12 cellular contexts compared by ENCODE assay signal in genomic region chr1:185695299-185695698, GRCh38. TPM values are rescaled to one million over a fixed set of nuclear protein-coding genes. Genes with fewer than 3 reads are reported as not detected.
DNase-seq lines count a peak whose midpoint lies in the region; ATAC-seq and TF ChIP-seq lines count a peak whose summit lies in the region.
"Had no signal": no experiment of that assay in that cellular context is flagged by ENCODE, and none has a peak within 500 bp of the region (broad histone marks: within the 10 kb centered on the region; RNA-seq: fewer than 3 reads in every experiment).

No MANE protein-coding gene starts in this region.

- no peak overlapping the region for H3K4me3 Mint-ChIP-seq in mesothelial cell of epicardium
- H3K4me3 Mint-ChIP-seq: CD14-positive monocyte had no signal

- H3K4me3 ChIP-seq in smooth muscle cell: no peak overlapping the region
- H3K4me3 ChIP-seq in heart left ventricle: no peak overlapping the region
- H3K4me3 ChIP-seq: left lung had no signal

- no peak overlapping the region for H3K27ac Mint-ChIP-seq in mesothelial cell of epicardium

- H3K27me3 Mint-ChIP-seq in mesothelial cell of epicardium (ENCODE audit: low read depth): no peaks in the 10 kb centered on the region

- no peaks in the 10 kb centered on the region for H3K36me3 Mint-ChIP-seq in mesothelial cell of epicardium

- intact Hi-C loops in heart left ventricle (cut with DNase I): no loop called here

- no peaks in the 10 kb centered on the region for H3K9me3 ChIP-seq in smooth muscle cell (replicated peaks; ENCODE audit: low read depth)
- H3K9me3 ChIP-seq in heart left ventricle: no peaks in the 10 kb centered on the region
- H3K9me3 ChIP-seq: left lung had no signal

- H3F3A ChIP-seq in smooth muscle cell (ENCODE audit: low read depth): no peaks in the 10 kb centered on the region

- H3K27me3 ChIP-seq in smooth muscle cell (ENCODE audit: low read depth): no peaks in the 10 kb centered on the region
- no peaks in the 10 kb centered on the region for H3K27me3 ChIP-seq in heart left ventricle

- no peaks in the 10 kb centered on the region for H3K79me2 ChIP-seq in smooth muscle cell (ENCODE audit: low read depth)

- no peaks in the 10 kb centered on the region for H3K4me1 ChIP-seq in smooth muscle cell (ENCODE audit: low read depth)
- peaks cover 0 to 19% (median 0%) of the 10 kb centered on the region in 12 donors for H3K4me1 ChIP-seq in heart left ventricle

- peaks cover 8% of the 10 kb centered on the region for H3K9me3 Mint-ChIP-seq in mesothelial cell of epicardium

- H3K27ac ChIP-seq in smooth muscle cell (ENCODE audit: low read depth) (no peak overlapping the region), heart left ventricle (no peak overlapping the region)

- peaks cover 20% of the 10 kb centered on the region for H3K4me1 Mint-ChIP-seq in mesothelial cell of epicardium

- H3K9ac ChIP-seq in smooth muscle cell (ENCODE audit: low read depth): no peak overlapping the region

- H3K4me2 ChIP-seq in smooth muscle cell: no peak overlapping the region

- no peak for TF ChIP-seq POLR2A in heart left ventricle (IDR thresholded peaks at IDR 0.05)

- no peaks in the 10 kb centered on the region for H4K20me1 ChIP-seq in smooth muscle cell (ENCODE audit: low read depth)

- peak; percentile 9 for TF ChIP-seq CTCF in smooth muscle cell (IDR thresholded peaks at IDR 0.05; ENCODE audit: borderline replicate concordance, insufficient read depth, poor library complexity, severe bottlenecking)
- no peak for TF ChIP-seq CTCF in mesothelial cell of epicardium (IDR thresholded peaks at IDR 0.05; ENCODE audit: unreplicated experiment)
- peak in 3 of 12 donors; percentile 12 to 21 (median 16) for TF ChIP-seq CTCF in heart left ventricle (IDR thresholded peaks at IDR 0.05)

- H3K36me3 ChIP-seq in smooth muscle cell (ENCODE audit: low read depth): no peaks in the 10 kb centered on the region
- no peaks in the 10 kb centered on the region for H3K36me3 ChIP-seq in heart left ventricle
- H3K36me3 ChIP-seq: left lung had no signal

- DNase-seq in SIG-M5 treated with dmso at 0.1 percent for 504 hours (lab: John Stamatoyannopoulos, UW; ENCODE audit: unreplicated experiment): peak; percentile 29
- DNase-seq in SIG-M5 (lab: John Stamatoyannopoulos, UW): no peak
- DNase-seq in NCI-H526 treated with DMSO at 0.1 percent for 48 hours (lab: John Stamatoyannopoulos, UW): peak; percentile 63
- DNase-seq in dedifferentiated amniotic fluid mesenchymal stem cell (ENCODE audit: extremely low spot score): peak; percentile 32
- no peak for DNase-seq in smooth muscle cell (lab: John Stamatoyannopoulos, UW; ENCODE audit: unreplicated experiment)
- DNase-seq in mesothelial cell of epicardium (ENCODE audit: low spot score in 2 of 2, unreplicated experiment in 2 of 2): no peak
- DNase-seq in heart left ventricle: no peak
- no peak for DNase-seq in NK-92 treated with Interleukin-12 subunit alpha and Interleukin-12 subunit beta, amount 100 ng/mL, for 24 hours (lab: John Stamatoyannopoulos, UW)
- DNase-seq: left lung, NCI-H446 treated with DMSO at 0.1 percent for 48 hours, right cardiac atrium had no signal

- no peak for ATAC-seq in heart left ventricle
- ATAC-seq: left lung, right cardiac atrium had no signal

- H2AFZ ChIP-seq in smooth muscle cell (ENCODE audit: low read depth): no peak overlapping the region

RNA-seq across cellular contexts. Expression of gene HMCN1, which starts 38.9 kb away (rescaled TPM):
- total RNA-seq in smooth muscle cell (118 and 123 TPM in 2 replicates), mesothelial cell of epicardium (45.5 to 48.8 TPM (median 46.4 TPM) in 3 replicates), heart left ventricle (10 to 100 TPM in 2 of 9 donors, 1 to 10 TPM in 7; 3.3 to 14.1 (median 6.2) TPM)
- polyA plus RNA-seq in smooth muscle cell (15.3 and 18.9 TPM in 2 replicates), heart left ventricle (1 to 10 TPM; 2.1 to 3.9 TPM)
- polyA plus RNA-seq: CD14-positive monocyte had no signal

Comparison
In these comparisons a context has a peak if more than half of its experiments do, and no peak if none do; other contexts are left out.
1. DNase-seq: peak in SIG-M5 treated with dmso at 0.1 percent for 504 hours (single experiment), NCI-H526 treated with DMSO at 0.1 percent for 48 hours (single experiment) and dedifferentiated amniotic fluid mesenchymal stem cell (single experiment); none in SIG-M5 (single experiment), smooth muscle cell (single experiment), mesothelial cell of epicardium (0 of 2), heart left ventricle (0 of 5) and NK-92 treated with Interleukin-12 subunit alpha and Interleukin-12 subunit beta, amount 100 ng/mL, for 24 hours (single experiment).